1 cellular context compared by ENCODE assay signal in the genomic region with DNA sequence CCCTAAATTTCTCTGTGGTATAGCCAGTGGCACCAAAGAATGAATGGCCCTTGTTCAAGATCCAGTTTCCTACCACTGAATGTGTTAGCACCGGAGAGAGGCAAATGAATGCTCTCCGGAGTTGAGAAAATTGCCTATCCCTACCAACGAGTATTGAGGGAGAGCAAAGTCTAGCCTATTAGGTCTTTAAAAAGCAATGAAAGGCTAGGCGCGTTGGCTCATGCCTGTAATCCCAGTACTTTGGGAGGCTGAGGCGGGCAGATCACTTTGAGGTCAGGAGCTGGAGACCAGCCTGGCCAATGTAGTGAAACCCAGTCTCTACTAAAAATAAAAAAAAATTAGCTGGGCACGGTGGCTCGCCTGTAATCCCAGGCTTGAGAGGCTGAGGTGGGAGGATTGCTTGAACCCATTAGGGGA.
TF ChIP-seq lines count a peak whose summit lies in the region.

No MANE protein-coding gene starts in this region.

TF ChIP-seq in H1, 55 proteins besides CTCF, POLR2A, EP300 and RAD21:
- TF ChIP-seq TEAD4 (IDR thresholded peaks at IDR 0.05; ENCODE audit: low read depth, low read length) (no peak), ASH2L (IDR thresholded peaks at IDR 0.05; ENCODE audit: low read length) (no peak), GTF2F1 (IDR thresholded peaks at IDR 0.05; ENCODE audit: borderline replicate concordance, low read depth, low read length) (no peak), CBX8 (IDR thresholded peaks at IDR 0.05; ENCODE audit: borderline replicate concordance, low read depth, low read length) (no peak), EZH2 (IDR thresholded peaks at IDR 0.05; ENCODE audit: low read depth, low read length, severe bottlenecking) (no peak), HDAC2 (IDR thresholded peaks at IDR 0.05; ENCODE audit: borderline replicate concordance in 1 of 2, low read depth in 2 of 2, low read length in 2 of 2) (no peak), TAF1 (IDR thresholded peaks at IDR 0.05; ENCODE audit: low read depth, low read length) (no peak), CEBPB (IDR thresholded peaks at IDR 0.05; ENCODE audit: low read depth, low read length) (no peak), SIRT6 (IDR thresholded peaks at IDR 0.05; ENCODE audit: low read length) (no peak), CHD2 (IDR thresholded peaks at IDR 0.05; ENCODE audit: low read length) (no peak), BCL11A (IDR thresholded peaks at IDR 0.05; ENCODE audit: low read depth in 2 of 2, low read length in 2 of 2) (no peak), FOSL1 (IDR thresholded peaks at IDR 0.05; ENCODE audit: insufficient read depth, low read depth, low read length) (no peak), SP4 (IDR thresholded peaks at IDR 0.05; ENCODE audit: low read length) (no peak), RBBP5 (IDR thresholded peaks at IDR 0.05; ENCODE audit: borderline replicate concordance, low read depth, low read length) (no peak), POLR2AphosphoS5 (IDR thresholded peaks at IDR 0.05; ENCODE audit: low read depth, low read length) (no peak), SP1 (IDR thresholded peaks at IDR 0.05; ENCODE audit: low read depth, low read length) (no peak), SP2 (IDR thresholded peaks at IDR 0.05; ENCODE audit: low read length) (no peak)
- TF ChIP-seq, protein P1, sequence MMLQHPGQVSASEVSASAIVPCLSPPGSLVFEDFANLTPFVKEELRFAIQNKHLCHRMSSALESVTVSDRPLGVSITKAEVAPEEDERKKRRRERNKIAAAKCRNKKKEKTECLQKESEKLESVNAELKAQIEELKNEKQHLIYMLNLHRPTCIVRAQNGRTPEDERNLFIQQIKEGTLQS (IDR thresholded peaks at IDR 0.05; ENCODE audit: insufficient read depth, low read depth, low read length) = no peak
- TF ChIP-seq, protein P2, sequence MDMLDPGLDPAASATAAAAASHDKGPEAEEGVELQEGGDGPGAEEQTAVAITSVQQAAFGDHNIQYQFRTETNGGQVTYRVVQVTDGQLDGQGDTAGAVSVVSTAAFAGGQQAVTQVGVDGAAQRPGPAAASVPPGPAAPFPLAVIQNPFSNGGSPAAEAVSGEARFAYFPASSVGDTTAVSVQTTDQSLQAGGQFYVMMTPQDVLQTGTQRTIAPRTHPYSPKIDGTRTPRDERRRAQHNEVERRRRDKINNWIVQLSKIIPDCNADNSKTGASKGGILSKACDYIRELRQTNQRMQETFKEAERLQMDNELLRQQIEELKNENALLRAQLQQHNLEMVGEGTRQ (IDR thresholded peaks at IDR 0.05; ENCODE audit: low read length) = no peak
- TF ChIP-seq, protein P3, sequence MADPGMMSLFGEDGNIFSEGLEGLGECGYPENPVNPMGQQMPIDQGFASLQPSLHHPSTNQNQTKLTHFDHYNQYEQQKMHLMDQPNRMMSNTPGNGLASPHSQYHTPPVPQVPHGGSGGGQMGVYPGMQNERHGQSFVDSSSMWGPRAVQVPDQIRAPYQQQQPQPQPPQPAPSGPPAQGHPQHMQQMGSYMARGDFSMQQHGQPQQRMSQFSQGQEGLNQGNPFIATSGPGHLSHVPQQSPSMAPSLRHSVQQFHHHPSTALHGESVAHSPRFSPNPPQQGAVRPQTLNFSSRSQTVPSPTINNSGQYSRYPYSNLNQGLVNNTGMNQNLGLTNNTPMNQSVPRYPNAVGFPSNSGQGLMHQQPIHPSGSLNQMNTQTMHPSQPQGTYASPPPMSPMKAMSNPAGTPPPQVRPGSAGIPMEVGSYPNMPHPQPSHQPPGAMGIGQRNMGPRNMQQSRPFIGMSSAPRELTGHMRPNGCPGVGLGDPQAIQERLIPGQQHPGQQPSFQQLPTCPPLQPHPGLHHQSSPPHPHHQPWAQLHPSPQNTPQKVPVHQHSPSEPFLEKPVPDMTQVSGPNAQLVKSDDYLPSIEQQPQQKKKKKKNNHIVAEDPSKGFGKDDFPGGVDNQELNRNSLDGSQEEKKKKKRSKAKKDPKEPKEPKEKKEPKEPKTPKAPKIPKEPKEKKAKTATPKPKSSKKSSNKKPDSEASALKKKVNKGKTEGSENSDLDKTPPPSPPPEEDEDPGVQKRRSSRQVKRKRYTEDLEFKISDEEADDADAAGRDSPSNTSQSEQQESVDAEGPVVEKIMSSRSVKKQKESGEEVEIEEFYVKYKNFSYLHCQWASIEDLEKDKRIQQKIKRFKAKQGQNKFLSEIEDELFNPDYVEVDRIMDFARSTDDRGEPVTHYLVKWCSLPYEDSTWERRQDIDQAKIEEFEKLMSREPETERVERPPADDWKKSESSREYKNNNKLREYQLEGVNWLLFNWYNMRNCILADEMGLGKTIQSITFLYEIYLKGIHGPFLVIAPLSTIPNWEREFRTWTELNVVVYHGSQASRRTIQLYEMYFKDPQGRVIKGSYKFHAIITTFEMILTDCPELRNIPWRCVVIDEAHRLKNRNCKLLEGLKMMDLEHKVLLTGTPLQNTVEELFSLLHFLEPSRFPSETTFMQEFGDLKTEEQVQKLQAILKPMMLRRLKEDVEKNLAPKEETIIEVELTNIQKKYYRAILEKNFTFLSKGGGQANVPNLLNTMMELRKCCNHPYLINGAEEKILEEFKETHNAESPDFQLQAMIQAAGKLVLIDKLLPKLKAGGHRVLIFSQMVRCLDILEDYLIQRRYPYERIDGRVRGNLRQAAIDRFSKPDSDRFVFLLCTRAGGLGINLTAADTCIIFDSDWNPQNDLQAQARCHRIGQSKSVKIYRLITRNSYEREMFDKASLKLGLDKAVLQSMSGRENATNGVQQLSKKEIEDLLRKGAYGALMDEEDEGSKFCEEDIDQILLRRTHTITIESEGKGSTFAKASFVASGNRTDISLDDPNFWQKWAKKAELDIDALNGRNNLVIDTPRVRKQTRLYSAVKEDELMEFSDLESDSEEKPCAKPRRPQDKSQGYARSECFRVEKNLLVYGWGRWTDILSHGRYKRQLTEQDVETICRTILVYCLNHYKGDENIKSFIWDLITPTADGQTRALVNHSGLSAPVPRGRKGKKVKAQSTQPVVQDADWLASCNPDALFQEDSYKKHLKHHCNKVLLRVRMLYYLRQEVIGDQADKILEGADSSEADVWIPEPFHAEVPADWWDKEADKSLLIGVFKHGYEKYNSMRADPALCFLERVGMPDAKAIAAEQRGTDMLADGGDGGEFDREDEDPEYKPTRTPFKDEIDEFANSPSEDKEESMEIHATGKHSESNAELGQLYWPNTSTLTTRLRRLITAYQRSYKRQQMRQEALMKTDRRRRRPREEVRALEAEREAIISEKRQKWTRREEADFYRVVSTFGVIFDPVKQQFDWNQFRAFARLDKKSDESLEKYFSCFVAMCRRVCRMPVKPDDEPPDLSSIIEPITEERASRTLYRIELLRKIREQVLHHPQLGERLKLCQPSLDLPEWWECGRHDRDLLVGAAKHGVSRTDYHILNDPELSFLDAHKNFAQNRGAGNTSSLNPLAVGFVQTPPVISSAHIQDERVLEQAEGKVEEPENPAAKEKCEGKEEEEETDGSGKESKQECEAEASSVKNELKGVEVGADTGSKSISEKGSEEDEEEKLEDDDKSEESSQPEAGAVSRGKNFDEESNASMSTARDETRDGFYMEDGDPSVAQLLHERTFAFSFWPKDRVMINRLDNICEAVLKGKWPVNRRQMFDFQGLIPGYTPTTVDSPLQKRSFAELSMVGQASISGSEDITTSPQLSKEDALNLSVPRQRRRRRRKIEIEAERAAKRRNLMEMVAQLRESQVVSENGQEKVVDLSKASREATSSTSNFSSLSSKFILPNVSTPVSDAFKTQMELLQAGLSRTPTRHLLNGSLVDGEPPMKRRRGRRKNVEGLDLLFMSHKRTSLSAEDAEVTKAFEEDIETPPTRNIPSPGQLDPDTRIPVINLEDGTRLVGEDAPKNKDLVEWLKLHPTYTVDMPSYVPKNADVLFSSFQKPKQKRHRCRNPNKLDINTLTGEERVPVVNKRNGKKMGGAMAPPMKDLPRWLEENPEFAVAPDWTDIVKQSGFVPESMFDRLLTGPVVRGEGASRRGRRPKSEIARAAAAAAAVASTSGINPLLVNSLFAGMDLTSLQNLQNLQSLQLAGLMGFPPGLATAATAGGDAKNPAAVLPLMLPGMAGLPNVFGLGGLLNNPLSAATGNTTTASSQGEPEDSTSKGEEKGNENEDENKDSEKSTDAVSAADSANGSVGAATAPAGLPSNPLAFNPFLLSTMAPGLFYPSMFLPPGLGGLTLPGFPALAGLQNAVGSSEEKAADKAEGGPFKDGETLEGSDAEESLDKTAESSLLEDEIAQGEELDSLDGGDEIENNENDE (IDR thresholded peaks at IDR 0.05; ENCODE audit: insufficient replicate concordance, low read length) = no peak
